In genomic region chr1:9877962-9878361, GRCh38 we compare ENCODE assay signal across 17 cellular contexts. TPM values are rescaled to one million over a fixed set of nuclear protein-coding genes. Genes with fewer than 3 reads are reported as not detected.
DNase-seq lines count a peak whose midpoint lies in the region; ATAC-seq, FAIRE-seq and TF ChIP-seq lines count a peak whose summit lies in the region.
"Had no signal": no experiment of that assay in that cellular context is flagged by ENCODE, and none has a peak within 500 bp of the region (broad histone marks: within the 10 kb centered on the region; RNA-seq: fewer than 3 reads in every experiment).

No MANE protein-coding gene starts in this region.

- peak; percentile 94 for FAIRE-seq in keratinocyte (lab: Jason Lieb, UNC)
- FAIRE-seq: D721Med had no signal

- dilution Hi-C loops in keratinocyte (cut with MboI; ENCODE audit: extremely low pct_ligation_motif_present, low sequenced_read_pairs) = loop anchor here (25.0 kb wide), 1 partner anchor 91 kb away; no protein-coding TSS in a partner anchor

- POLR2A ChIA-PET in RWPE1 (lab: Yijun Ruan, JAX; ENCODE audit: low non-redundant PET) = interaction anchor here (1.1 kb wide), 1 partner anchor 30 kb away, joined by 5 read pairs; no protein-coding TSS in a partner anchor

- no peaks in the 10 kb centered on the region for H3K27me3 ChIP-seq in keratinocyte (ENCODE audit: control insufficient read depth, extremely low read depth, insufficient read depth, low read length)
- H3K27me3 ChIP-seq: cardiac muscle cell had no signal

- no peaks in the 10 kb centered on the region for H3K9me3 ChIP-seq in keratinocyte (ENCODE audit: control insufficient read depth, low read depth, low read length)
- H3K9me3 ChIP-seq: psoas muscle had no signal

- peak overlapping the region; percentile 42 for H3K4me2 ChIP-seq in keratinocyte (ENCODE audit: control insufficient read depth, extremely low read depth, insufficient read depth, low read depth, low read length)

- H3K4me3 ChIP-seq in keratinocyte (ENCODE audit: control insufficient read depth in 2 of 3, extremely low read depth in 1 of 3, insufficient read depth in 2 of 3, low read depth in 1 of 3, low read length in 3 of 3) = peak overlapping the region in 1 of 3 experiments; percentile 25
- H3K4me3 ChIP-seq: cardiac muscle cell, psoas muscle had no signal

- H3K4me1 ChIP-seq in keratinocyte (ENCODE audit: control insufficient read depth, extremely low read depth, insufficient read depth, low read length) = peaks cover 57% of the 10 kb centered on the region

- peaks cover 6 to 12% of the 10 kb centered on the region in 2 experiments for H3K36me3 ChIP-seq in keratinocyte (ENCODE audit: control insufficient read depth in 2 of 2, extremely low read depth in 1 of 2, insufficient read depth in 2 of 2, low read length in 2 of 2)
- H3K36me3 ChIP-seq: cardiac muscle cell had no signal

- H3K9ac ChIP-seq in keratinocyte (ENCODE audit: control insufficient read depth, extremely low read depth, insufficient read depth, low read length) = no peak overlapping the region

- DNase-seq in DMS153 (lab: John Stamatoyannopoulos, UW) (peak; percentile 53), NCI-H187 treated with DMSO at 0.1 percent for 48 hours (lab: John Stamatoyannopoulos, UW) (peak; percentile 50), RWPE1 (ENCODE audit: low spot score) (peak; percentile 92), keratinocyte (ENCODE audit: low read depth, low spot score) (no peak), inferior parietal cortex (ENCODE audit: extremely low spot score) (no peak), GM10266 (ENCODE audit: extremely low spot score) (no peak)
- DNase-seq: activated CD4-positive, alpha-beta T cell treated with anti-CD3 and anti-CD28 coated beads, Interleukin-2, amount 50 U/mL, for 4 hours; activated naive CD8-positive, alpha-beta T cell treated with anti-CD3 and anti-CD28 coated beads, Interleukin-2, amount 50 U/mL, for 24 hours; activated T-cell treated with anti-CD3 and anti-CD28 coated beads, Interleukin-2, amount 50 U/mL, for 48 hours; effector CD8-positive, alpha-beta T cell; stimulated activated CD4-positive, alpha-beta T cell treated with anti-CD3 and anti-CD28 coated beads, Interleukin-15, amount 100 ng/mL, for 24 hours had no signal

- no peaks in the 10 kb centered on the region for H3K9me1 ChIP-seq in keratinocyte (ENCODE audit: control insufficient read depth, extremely low read depth, insufficient read depth, low read length)

- H3K79me2 ChIP-seq in keratinocyte (ENCODE audit: control insufficient read depth, insufficient read depth, low read length) = peaks cover 11% of the 10 kb centered on the region

- TF ChIP-seq CTCF in RWPE1 (conservative IDR thresholded peaks at IDR 0.05; ENCODE audit: low read depth) = no peak
- no peak for TF ChIP-seq CTCF in keratinocyte (optimal IDR thresholded peaks at IDR 0.05 in 1 of 3, IDR thresholded peaks at IDR 0.05 in 1 of 3, conservative IDR thresholded peaks at IDR 0.05 in 1 of 3; ENCODE audit: extremely low read depth in 1 of 3, insufficient read depth in 2 of 3, low read length in 3 of 3)
- TF ChIP-seq CTCF in GM10266 (IDR thresholded peaks at IDR 0.05; ENCODE audit: control insufficient read depth, insufficient read depth, low read depth, missing control alignments) = no peak

- H4K20me1 ChIP-seq in keratinocyte (ENCODE audit: control insufficient read depth, extremely low read depth, insufficient read depth, low read length) = no peaks in the 10 kb centered on the region

- H3K27ac ChIP-seq in RWPE1 (peak overlapping the region; percentile 76), keratinocyte (ENCODE audit: control insufficient read depth, insufficient read depth, low read length) (no peak overlapping the region)
- H3K27ac ChIP-seq: psoas muscle had no signal

- ATAC-seq in GM21619 (IDR thresholded peaks at IDR 0.05; ENCODE audit: unreplicated experiment) = no peak
- ATAC-seq in GM21528 (IDR thresholded peaks at IDR 0.05; ENCODE audit: low FRiP score, unreplicated experiment) = no peak
- ATAC-seq: activated naive CD8-positive, alpha-beta T cell treated with anti-CD3 and anti-CD28 coated beads, Interleukin-2, amount 50 U/mL, for 24 hours; psoas muscle; SK-N-SH treated with all-trans-retinoic acid at 6 μM for 48 hours had no signal

- H2AFZ ChIP-seq in keratinocyte (ENCODE audit: control insufficient read depth, low read length) = no peak overlapping the region

- CTCF ChIA-PET in RWPE1 (lab: Yijun Ruan, JAX) = interaction anchor here (1.0 kb wide), 1 partner anchor 10 kb away, joined by 3 read pairs; no protein-coding TSS in a partner anchor

RNA-seq across cellular contexts. Expression of gene CTNNBIP1, which starts 32.1 kb away (rescaled TPM):
- polyA plus RNA-seq in keratinocyte = 92.3 to 149 TPM (median 93.3 TPM) in 3 replicates
- 96.7 TPM for polyA plus RNA-seq in keratinocyte (2011; ENCODE audit: low read depth)
- polyA plus RNA-seq in keratinocyte (2011; cell fraction: cytosol; rRNA removed) = 70.9 and 118 TPM in 2 replicates
- polyA plus RNA-seq in keratinocyte (2011; cell fraction: nucleus; rRNA removed) = 34.7 and 38.3 TPM in 2 replicates
- 108 and 142 TPM in 2 replicates for polyA plus RNA-seq in keratinocyte (2012; ENCODE audit: low replicate concordance)
- polyA minus RNA-seq in keratinocyte = 84.4 to 135 TPM (median 92.0 TPM) in 3 replicates
- 118 TPM for polyA minus RNA-seq in keratinocyte (2011; cell fraction: cytosol; rRNA and poly(A)+ RNA removed)
- polyA minus RNA-seq in keratinocyte (2011; cell fraction: nucleus; rRNA and poly(A)+ RNA removed) = 11.9 and 21.5 TPM in 2 replicates

RNA-seq across cellular contexts. Expression of gene CLSTN1, which starts 54.2 kb away (rescaled TPM):
- 79.1 to 263 TPM (median 90.3 TPM) in 3 replicates for polyA plus RNA-seq in keratinocyte
- polyA plus RNA-seq in keratinocyte (2011; ENCODE audit: low read depth) = 70.0 TPM
- polyA plus RNA-seq in keratinocyte (2011; cell fraction: cytosol; rRNA removed) = 67.1 and 103 TPM in 2 replicates
- polyA plus RNA-seq in keratinocyte (2011; cell fraction: nucleus; rRNA removed) = 424 and 491 TPM in 2 replicates
- polyA plus RNA-seq in keratinocyte (2012; ENCODE audit: low replicate concordance) = 130 and 344 TPM in 2 replicates
- polyA minus RNA-seq in keratinocyte = 159 to 521 TPM (median 197 TPM) in 3 replicates
- 202 TPM for polyA minus RNA-seq in keratinocyte (2011; cell fraction: cytosol; rRNA and poly(A)+ RNA removed)
- 492 and 717 TPM in 2 replicates for polyA minus RNA-seq in keratinocyte (2011; cell fraction: nucleus; rRNA and poly(A)+ RNA removed)

Comparison
In these comparisons a context has a peak if more than half of its experiments do, and no peak if none do; other contexts are left out.
1. DNase-seq: peak in DMS153 (single experiment), NCI-H187 treated with DMSO at 0.1 percent for 48 hours (single experiment) and RWPE1 (single experiment); none in keratinocyte (single experiment), inferior parietal cortex (single experiment) and GM10266 (single experiment).